In the genomic region with DNA sequence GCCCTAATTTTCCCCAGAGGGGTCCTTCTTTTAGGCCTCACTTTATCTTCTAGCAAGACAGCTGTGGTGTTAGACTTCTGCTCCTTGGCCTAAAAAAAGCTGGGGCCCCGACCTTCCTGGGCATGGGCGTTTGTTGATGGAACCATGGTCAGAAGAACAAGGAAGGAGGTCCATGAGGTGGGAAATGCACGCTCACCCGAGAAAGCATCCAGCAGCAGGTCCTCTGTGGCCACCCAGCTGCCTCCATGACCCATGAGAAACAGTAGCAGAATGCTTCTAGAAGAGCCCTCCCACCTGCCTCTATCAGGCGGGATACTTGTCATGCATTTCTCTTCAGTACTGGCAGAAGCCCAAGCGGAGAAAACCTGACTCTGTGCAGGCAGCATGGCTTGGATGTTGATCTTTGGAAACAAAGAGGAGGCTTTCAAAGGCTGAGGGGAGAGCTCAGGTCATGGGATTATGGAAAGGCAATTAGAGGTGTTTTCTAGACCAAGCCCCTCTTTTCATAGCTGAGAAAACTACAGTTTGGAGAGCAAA, we compare ENCODE assay signal across 15 cellular contexts.
DNase-seq lines count a peak whose midpoint lies in the region; ATAC-seq and TF ChIP-seq lines count a peak whose summit lies in the region.
"Had no signal": no experiment of that assay in that cellular context is flagged by ENCODE, and none has a peak within 500 bp of the region (broad histone marks: within the 10 kb centered on the region; RNA-seq: fewer than 3 reads in every experiment).

No MANE protein-coding gene starts in this region.

- H3K36me3 ChIP-seq in heart left ventricle (no peaks in the 10 kb centered on the region), left ventricle myocardium inferior (no peaks in the 10 kb centered on the region)

- H3K27ac ChIP-seq in heart left ventricle, result no peak overlapping the region
- H3K27ac ChIP-seq in left ventricle myocardium inferior (replicated peaks), result no peak overlapping the region

- DNase-seq in NCI-H1092 treated with DMSO at 0.1 percent for 48 hours (lab: John Stamatoyannopoulos, UW) (peak; percentile 19), NCI-H1092 (lab: John Stamatoyannopoulos, UW) (no peak), heart left ventricle (no peak), left ventricle myocardium inferior (no peak), left kidney (ENCODE audit: low read depth, low spot score) (peak; percentile 26)
- DNase-seq: HFFc6, KG1, NCI-H1048, NCI-H1694, NCI-H2227 treated with DMSO at 0.1 percent for 48 hours, NCI-H526 treated with DMSO at 0.1 percent for 48 hours had no signal

- 68 to 75% (median 73%) methylated on average over 6 of the region's 6 CpGs for WGBS in heart left ventricle, 4 donors

- peak in 3 of 4 donors; percentile 31 to 47 (median 42) for ATAC-seq in heart left ventricle
- ATAC-seq in esophagus mucosa, result no peak
- no peak for ATAC-seq in GM19351 (IDR thresholded peaks at IDR 0.05; ENCODE audit: unreplicated experiment)
- no peak for ATAC-seq in GM19328 (IDR thresholded peaks at IDR 0.05; ENCODE audit: unreplicated experiment)
- ATAC-seq: Panc1 had no signal

- no peak for TF ChIP-seq POLR2A in heart left ventricle (IDR thresholded peaks at IDR 0.05)

- intact Hi-C loops in heart left ventricle (cut with DNase I), result no loop called here
- intact Hi-C loops in left ventricle myocardium inferior (cut with micrococcal nuclease), result loop anchor here (10.0 kb wide), 1 partner anchor 62 kb away; no protein-coding TSS in a partner anchor

- no peaks in the 10 kb centered on the region for H3K9me3 ChIP-seq in heart left ventricle
- H3K9me3 ChIP-seq in left ventricle myocardium inferior (replicated peaks), result no peaks in the 10 kb centered on the region

- TF ChIP-seq CTCF in heart left ventricle (IDR thresholded peaks at IDR 0.05) (no peak), left ventricle myocardium inferior (IDR thresholded peaks at IDR 0.05; ENCODE audit: borderline replicate concordance) (no peak)

- peaks cover 0 to 30% (median 6%) of the 10 kb centered on the region in 12 donors for H3K4me1 ChIP-seq in heart left ventricle
- H3K4me1 ChIP-seq in left ventricle myocardium inferior, result peaks cover 29% of the 10 kb centered on the region

- H3K4me3 ChIP-seq in heart left ventricle, result no peak overlapping the region
- H3K4me3 ChIP-seq in left ventricle myocardium inferior, result no peak overlapping the region

- H3K27me3 ChIP-seq in heart left ventricle (no peaks in the 10 kb centered on the region), left ventricle myocardium inferior (ENCODE audit: low read depth) (no peaks in the 10 kb centered on the region)

Comparison
In these comparisons a context has a peak if more than half of its experiments do, and no peak if none do; other contexts are left out.
1. DNase-seq: peak in NCI-H1092 treated with DMSO at 0.1 percent for 48 hours (single experiment) and left kidney (single experiment); none in NCI-H1092 (single experiment), heart left ventricle (0 of 5) and left ventricle myocardium inferior (single experiment).
2. ATAC-seq: peak in heart left ventricle (3 of 4); none in esophagus mucosa (single experiment), GM19351 (single experiment) and GM19328 (single experiment).